ENCODE assay signal across 8 cellular contexts in the genomic region with DNA sequence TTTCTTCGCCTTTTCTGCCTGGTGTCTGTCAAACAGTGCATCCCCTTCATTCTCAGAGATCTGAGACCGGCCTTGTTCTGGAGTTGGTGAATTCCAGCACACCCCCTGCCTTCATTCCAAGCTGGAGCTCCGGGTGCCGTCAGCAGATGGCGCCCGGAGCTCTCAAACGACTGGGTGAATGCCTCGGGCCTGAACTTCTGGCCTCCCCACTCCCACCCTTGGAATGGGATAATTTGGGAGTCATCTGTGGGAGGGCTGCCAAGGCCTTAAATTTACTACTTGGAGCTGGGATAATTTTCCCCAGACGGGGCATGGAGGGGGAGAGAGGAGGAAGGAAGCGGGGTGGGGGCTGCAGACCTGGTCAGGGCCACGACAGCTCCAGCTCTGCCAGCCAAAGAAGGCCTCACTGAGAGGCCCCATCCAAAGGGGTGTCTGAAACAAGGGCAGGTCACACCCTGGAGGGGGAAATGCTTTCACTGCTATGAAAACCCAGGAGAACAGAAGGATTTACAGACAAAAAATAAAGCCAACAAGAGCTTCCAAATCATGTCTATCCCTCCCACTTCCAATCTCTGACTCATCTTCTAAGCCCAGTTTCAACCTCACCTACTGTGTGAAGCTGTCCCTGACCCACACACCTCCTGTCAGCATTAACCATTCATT.
DNase-seq lines count a peak whose midpoint lies in the region; ATAC-seq and TF ChIP-seq lines count a peak whose summit lies in the region.

No MANE protein-coding gene starts in this region.

- POLR2A ChIA-PET in activated CD4-positive, alpha-beta T cell treated with anti-CD3 and anti-CD28 coated beads for 36 hours (lab: Charles Lee), result no interaction called here

- H3K4me1 ChIP-seq in upper lobe of left lung, result peaks cover 0 to 16% (median 4%) of the 10 kb centered on the region in 4 donors

- no peak overlapping the region for H3K4me3 Mint-ChIP-seq in activated CD4-positive, alpha-beta T cell treated with anti-CD3 and anti-CD28 coated beads for 36 hours
- H3K4me3 Mint-ChIP-seq in mesothelial cell of epicardium, result peak overlapping the region; percentile 8

- no peaks in the 10 kb centered on the region for H3K9me3 ChIP-seq in WERI-Rb-1 (ENCODE audit: severe bottlenecking)
- H3K9me3 ChIP-seq in upper lobe of left lung, result no peaks in the 10 kb centered on the region

- no peak overlapping the region for H3K4me3 ChIP-seq in WERI-Rb-1 (ENCODE audit: low read depth, low read length)
- H3K4me3 ChIP-seq in upper lobe of left lung, result no peak overlapping the region

- ATAC-seq in activated CD4-positive, alpha-beta T cell treated with anti-CD3 and anti-CD28 coated beads for 36 hours, result peak; percentile 53
- ATAC-seq in upper lobe of left lung (ENCODE audit: low FRiP score in 2 of 2) (peak; percentile 78 to 94), HG03457 (IDR thresholded peaks at IDR 0.05; ENCODE audit: unreplicated experiment) (no peak)

- no peak overlapping the region for H3K27ac ChIP-seq in WERI-Rb-1
- H3K27ac ChIP-seq in epithelial cell of prostate, result peak overlapping the region; percentile 91
- no peak overlapping the region for H3K27ac ChIP-seq in upper lobe of left lung

- intact Hi-C loops in activated CD4-positive, alpha-beta T cell treated with anti-CD3 and anti-CD28 coated beads for 36 hours (cut with DNase I, micrococcal nuclease), result loop anchor here (1.0 to 2.0 kb wide), 3 partner anchors 356 to 534 kb away; no protein-coding TSS in a partner anchor

- CTCF ChIA-PET in activated CD4-positive, alpha-beta T cell treated with anti-CD3 and anti-CD28 coated beads for 36 hours (lab: Charles Lee), result interaction anchor here (0.5 to 4.0 kb wide), 19 partner anchors 9 to 625 kb away, joined by 3 to 54 read pairs (median 3); no protein-coding TSS in a partner anchor

- peaks cover 26% of the 10 kb centered on the region for H3K27me3 Mint-ChIP-seq in activated CD4-positive, alpha-beta T cell treated with anti-CD3 and anti-CD28 coated beads for 36 hours
- H3K27me3 Mint-ChIP-seq in mesothelial cell of epicardium (ENCODE audit: low read depth), result no peaks in the 10 kb centered on the region

- no peaks in the 10 kb centered on the region for H3K36me3 ChIP-seq in WERI-Rb-1
- no peaks in the 10 kb centered on the region for H3K36me3 ChIP-seq in upper lobe of left lung

- no peaks in the 10 kb centered on the region for H3K36me3 Mint-ChIP-seq in activated CD4-positive, alpha-beta T cell treated with anti-CD3 and anti-CD28 coated beads for 36 hours (ENCODE audit: low read depth)
- H3K36me3 Mint-ChIP-seq in mesothelial cell of epicardium, result no peaks in the 10 kb centered on the region

- no peak overlapping the region for H3K27ac Mint-ChIP-seq in activated CD4-positive, alpha-beta T cell treated with anti-CD3 and anti-CD28 coated beads for 36 hours
- H3K27ac Mint-ChIP-seq in mesothelial cell of epicardium, result peak overlapping the region; percentile 98

- peak; percentile 65 for DNase-seq in activated CD4-positive, alpha-beta T cell treated with anti-CD3 and anti-CD28 coated beads for 36 hours
- no peak for DNase-seq in activated CD4-positive, alpha-beta T cell treated with anti-CD3 and anti-CD28 coated beads for 1 hour
- peak; percentile 72 for DNase-seq in NCI-H1694 (lab: John Stamatoyannopoulos, UW)
- DNase-seq in WERI-Rb-1, result peak; percentile 35
- peak; percentile 83 for DNase-seq in epithelial cell of prostate (ENCODE audit: low read depth, low spot score)
- peak; percentile 68 to 84 for DNase-seq in mesothelial cell of epicardium (ENCODE audit: low spot score in 2 of 2, unreplicated experiment in 2 of 2)
- peak; percentile 64 to 82 for DNase-seq in upper lobe of left lung

- WGBS in upper lobe of left lung, 2 donors, result 18 to 25% methylated on average over 11 of the region's 11 CpGs

- H3K4me1 Mint-ChIP-seq in activated CD4-positive, alpha-beta T cell treated with anti-CD3 and anti-CD28 coated beads for 36 hours, result peaks cover 6% of the 10 kb centered on the region
- peaks cover 81% of the 10 kb centered on the region for H3K4me1 Mint-ChIP-seq in mesothelial cell of epicardium

- no peak for TF ChIP-seq POLR2A in upper lobe of left lung (IDR thresholded peaks at IDR 0.05)

- TF ChIP-seq CTCF in WERI-Rb-1 (IDR thresholded peaks at IDR 0.05; ENCODE audit: low read depth, low read length) (peak; percentile 53), mesothelial cell of epicardium (IDR thresholded peaks at IDR 0.05; ENCODE audit: unreplicated experiment) (peak; percentile 74), upper lobe of left lung (IDR thresholded peaks at IDR 0.05) (peak; percentile 58 to 79 (median 69))

- H3K9me3 Mint-ChIP-seq in activated CD4-positive, alpha-beta T cell treated with anti-CD3 and anti-CD28 coated beads for 36 hours (ENCODE audit: low read depth), result no peaks in the 10 kb centered on the region
- H3K9me3 Mint-ChIP-seq in mesothelial cell of epicardium, result no peaks in the 10 kb centered on the region

- TF ChIP-seq EP300 in upper lobe of left lung (IDR thresholded peaks at IDR 0.05), result no peak

- H3K27me3 ChIP-seq in WERI-Rb-1 (ENCODE audit: insufficient read depth, low read depth, severe bottlenecking), result no peaks in the 10 kb centered on the region
- no peaks in the 10 kb centered on the region for H3K27me3 ChIP-seq in upper lobe of left lung
